ENCODE assay signal across 35 cellular contexts in genomic region chr4:164009435-164009834, GRCh38.
"Had no signal": no experiment of that assay in that cellular context is flagged by ENCODE, and none has a peak within 500 bp of the region (broad histone marks: within the 10 kb centered on the region; RNA-seq: fewer than 3 reads in every experiment).

No MANE protein-coding gene starts in this region.

- H3K27me3 ChIP-seq: MG63 had no signal

- DNase-seq: Karpas-422, Kasumi-1, MG63, MM.1S, MV-4-11, NCI-H1048, NCI-H1092, NCI-H1092 treated with DMSO at 0.1 percent for 48 hours, NCI-H1105, NCI-H1105 treated with DMSO at 0.1 percent for 48 hours, NCI-H1417, NCI-H1417 treated with DMSO at 0.1 percent for 48 hours, NCI-H1436, NCI-H1436 treated with DMSO at 0.1 percent for 48 hours, NCI-H146, NCI-H1694, NCI-H1694 treated with DMSO at 0.1 percent for 48 hours, NCI-H187, NCI-H187 treated with DMSO at 0.1 percent for 48 hours, NCI-H1930, NCI-H2029, NCI-H2029 treated with DMSO at 0.1 percent for 48 hours, NCI-H2081, NCI-H2081 treated with DMSO at 0.1 percent for 48 hours, NCI-H2107, NCI-H2171, NCI-H2171 treated with DMSO at 0.1 percent for 48 hours, NCI-H2227 treated with DMSO at 0.1 percent for 48 hours, NCI-H226, NCI-H345, NCI-H446, NCI-H446 treated with DMSO at 0.1 percent for 48 hours, NCI-H510A, NCI-H510A treated with DMSO at 0.1 percent for 48 hours, NCI-H524 had no signal

- H3K36me3 ChIP-seq: MG63 had no signal

- H3K4me3 ChIP-seq: MG63 had no signal
